ENCODE assay signal across 16 cellular contexts in genomic region chr5:102834438-102834964, GRCh38.
"Had no signal": no experiment of that assay in that cellular context is flagged by ENCODE, and none has a peak within 500 bp of the region (broad histone marks: within the 10 kb centered on the region; RNA-seq: fewer than 3 reads in every experiment).

No MANE protein-coding gene starts in this region.

- H3K4me3 ChIP-seq: adrenal gland, gastrocnemius medialis, heart right ventricle, lung, thyroid gland had no signal

- H3K9ac ChIP-seq: parathyroid adenoma had no signal

- DNase-seq: activated CD4-positive, alpha-beta T cell treated with anti-CD3 and anti-CD28 coated beads, Interleukin-2, amount 50 U/mL, for 1 hour; activated CD8-positive, alpha-beta memory T cell treated with anti-CD3 and anti-CD28 coated beads for 24 hours; activated naive CD4-positive, alpha-beta T cell treated with anti-CD3 and anti-CD28 coated beads for 36 hours; adrenal gland; erythroblast; gastrocnemius medialis; heart right ventricle; left colon; midbrain; thyroid gland had no signal

- H3K27ac ChIP-seq: adrenal gland, gastrocnemius medialis, heart right ventricle, parathyroid adenoma, thyroid gland had no signal

- H3K4me1 Mint-ChIP-seq: stimulated activated memory B cell treated with anti-CD40 and anti-IgM and Interleukin-4, amounts not matched to agents 10 μg/mL and 1 μg/mL and 100 μg/mL, for 72 hours had no signal

- H3K79me2 ChIP-seq: parathyroid adenoma had no signal

- H2AFZ ChIP-seq: parathyroid adenoma had no signal

- H3K9me3 Mint-ChIP-seq: activated naive CD4-positive, alpha-beta T cell treated with anti-CD3 and anti-CD28 coated beads for 36 hours; activated T-helper 2 cell treated with anti-CD3 and anti-CD28 coated beads, Interferon-gamma antibody, Interleukin-2, Interleukin-4, amounts not matched to agents 10 μg/mL and 5 μg/mL and 100 μg/mL, durations not matched to agents 14 hours and 24 hours and 36 hours; stimulated activated memory B cell treated with anti-CD40 and anti-IgM and Interleukin-4, amounts not matched to agents 10 μg/mL and 1 μg/mL and 100 μg/mL, for 72 hours; T-helper 2 cell treated with Interferon-gamma antibody and Interleukin-4, amounts not matched to agents 5 μg/mL and 100 μg/mL, for 36 hours had no signal

- H3K36me3 ChIP-seq: adrenal gland, gastrocnemius medialis, heart right ventricle, thyroid gland had no signal

- H3K4me3 Mint-ChIP-seq: activated naive CD4-positive, alpha-beta T cell treated with anti-CD3 and anti-CD28 coated beads for 36 hours; stimulated activated memory B cell treated with anti-CD40 and anti-IgM and Interleukin-4, amounts not matched to agents 10 μg/mL and 1 μg/mL and 100 μg/mL, for 72 hours; T-helper 2 cell treated with Interferon-gamma antibody and Interleukin-4, amounts not matched to agents 5 μg/mL and 100 μg/mL, for 36 hours had no signal

- H3K4me1 ChIP-seq: thyroid gland had no signal

- ATAC-seq: activated CD4-positive, CD25-positive, alpha-beta regulatory T cell treated with anti-CD3 and anti-CD28 coated beads, Interleukin-2, amount 50 U/mL, for 24 hours; gastrocnemius medialis; heart right ventricle; left colon; stimulated activated memory B cell treated with anti-CD40 and anti-IgM and Interleukin-4, amounts not matched to agents 10 μg/mL and 1 μg/mL and 100 μg/mL, for 72 hours had no signal

- H3K27me3 Mint-ChIP-seq: stimulated activated memory B cell treated with anti-CD40 and anti-IgM and Interleukin-4, amounts not matched to agents 10 μg/mL and 1 μg/mL and 100 μg/mL, for 72 hours had no signal

- H3K9me3 ChIP-seq: adrenal gland, gastrocnemius medialis, thyroid gland had no signal

- H3K27me3 ChIP-seq: adrenal gland, gastrocnemius medialis, heart right ventricle, thyroid gland had no signal

- H3K36me3 Mint-ChIP-seq: stimulated activated memory B cell treated with anti-CD40 and anti-IgM and Interleukin-4, amounts not matched to agents 10 μg/mL and 1 μg/mL and 100 μg/mL, for 72 hours had no signal

- H3K27ac Mint-ChIP-seq: activated naive CD4-positive, alpha-beta T cell treated with anti-CD3 and anti-CD28 coated beads for 36 hours; activated T-helper 2 cell treated with anti-CD3 and anti-CD28 coated beads, Interferon-gamma antibody, Interleukin-2, Interleukin-4, amounts not matched to agents 10 μg/mL and 5 μg/mL and 100 μg/mL, durations not matched to agents 14 hours and 24 hours and 36 hours; stimulated activated memory B cell treated with anti-CD40 and anti-IgM and Interleukin-4, amounts not matched to agents 10 μg/mL and 1 μg/mL and 100 μg/mL, for 72 hours; T-helper 2 cell treated with Interferon-gamma antibody and Interleukin-4, amounts not matched to agents 5 μg/mL and 100 μg/mL, for 36 hours had no signal
